In genomic region chr3:171269557-171269956, GRCh38 we compare ENCODE assay signal across 14 cellular contexts.
DNase-seq lines count a peak whose midpoint lies in the region; ATAC-seq and TF ChIP-seq lines count a peak whose summit lies in the region.
"Had no signal": no experiment of that assay in that cellular context is flagged by ENCODE, and none has a peak within 500 bp of the region (broad histone marks: within the 10 kb centered on the region; RNA-seq: fewer than 3 reads in every experiment).

No MANE protein-coding gene starts in this region.

- no peak for DNase-seq in activated naive CD4-positive, alpha-beta T cell treated with anti-CD3 and anti-CD28 coated beads for 36 hours
- DNase-seq in activated naive CD4-positive, alpha-beta T cell treated with anti-CD3 and anti-CD28 coated beads, Interleukin-2, amount 50 U/mL, for 16 hours = no peak
- DNase-seq in activated CD8-positive, alpha-beta T cell treated with anti-CD3 and anti-CD28 coated beads for 36 hours = no peak
- DNase-seq in thoracic aorta (ENCODE audit: low spot score) = no peak
- DNase-seq in medulla oblongata (ENCODE audit: extremely low spot score) = no peak
- no peak for DNase-seq in left ventricle myocardium inferior
- no peak for DNase-seq in ACHN
- DNase-seq: activated CD4-positive, alpha-beta T cell treated with anti-CD3 and anti-CD28 coated beads for 48 hours; central memory CD4-positive, alpha-beta T cell; left cardiac atrium; NCI-H2171 treated with DMSO at 0.1 percent for 48 hours had no signal

- H3K4me1 ChIP-seq in thoracic aorta (ENCODE audit: control insufficient read depth in 1 of 2, low read depth in 2 of 2) (peaks cover 24 to 55% of the 10 kb centered on the region in 2 donors), left ventricle myocardium inferior (peaks cover 53% of the 10 kb centered on the region)
- H3K4me1 ChIP-seq: prostate gland, SJSA1 had no signal

- peak overlapping the region; percentile 50 for H3K27ac Mint-ChIP-seq in activated naive CD4-positive, alpha-beta T cell treated with anti-CD3 and anti-CD28 coated beads for 36 hours
- H3K27ac Mint-ChIP-seq in activated CD8-positive, alpha-beta T cell treated with anti-CD3 and anti-CD28 coated beads for 36 hours = peak overlapping the region; percentile 55

- H3K27me3 ChIP-seq in thoracic aorta (replicated peaks; ENCODE audit: insufficient read depth) (no peaks in the 10 kb centered on the region), left ventricle myocardium inferior (ENCODE audit: low read depth) (no peaks in the 10 kb centered on the region)
- H3K27me3 ChIP-seq: SJSA1 had no signal

- peaks cover 84% of the 10 kb centered on the region for H3K4me1 Mint-ChIP-seq in activated naive CD4-positive, alpha-beta T cell treated with anti-CD3 and anti-CD28 coated beads for 36 hours (ENCODE audit: low read depth)
- peaks cover 83% of the 10 kb centered on the region for H3K4me1 Mint-ChIP-seq in activated CD8-positive, alpha-beta T cell treated with anti-CD3 and anti-CD28 coated beads for 36 hours (ENCODE audit: low read depth)

- H3K36me3 Mint-ChIP-seq in activated naive CD4-positive, alpha-beta T cell treated with anti-CD3 and anti-CD28 coated beads for 36 hours (ENCODE audit: low read depth) = no peaks in the 10 kb centered on the region
- H3K36me3 Mint-ChIP-seq in activated CD8-positive, alpha-beta T cell treated with anti-CD3 and anti-CD28 coated beads for 36 hours (ENCODE audit: low read depth) = peaks cover 12% of the 10 kb centered on the region

- ATAC-seq in HG02938 (IDR thresholded peaks at IDR 0.05; ENCODE audit: unreplicated experiment) (peak; percentile 42), thoracic aorta (ENCODE audit: insufficient number of reproducible peaks, low FRiP score, low read depth) (no peak)
- ATAC-seq in activated CD8-positive, alpha-beta T cell treated with anti-CD3 and anti-CD28 coated beads for 36 hours = peak; percentile 60
- ATAC-seq: left cardiac atrium had no signal

- H3K27ac ChIP-seq in thoracic aorta (no peak overlapping the region), left ventricle myocardium inferior (replicated peaks) (no peak overlapping the region)
- H3K27ac ChIP-seq: prostate gland, SJSA1 had no signal

- POLR2A ChIA-PET in activated CD8-positive, alpha-beta T cell treated with anti-CD3 and anti-CD28 coated beads for 36 hours (lab: Charles Lee) = interaction anchor here (1.0 to 1.2 kb wide), 4 partner anchors 10 to 25 kb away, joined by 3 to 4 read pairs (median 3); no protein-coding TSS in a partner anchor

- H3K9me3 Mint-ChIP-seq in activated naive CD4-positive, alpha-beta T cell treated with anti-CD3 and anti-CD28 coated beads for 36 hours = no peaks in the 10 kb centered on the region
- H3K9me3 Mint-ChIP-seq in activated CD8-positive, alpha-beta T cell treated with anti-CD3 and anti-CD28 coated beads for 36 hours = peaks cover 3% of the 10 kb centered on the region

- CTCF ChIA-PET in activated naive CD4-positive, alpha-beta T cell treated with anti-CD3 and anti-CD28 coated beads for 36 hours (lab: Charles Lee) = interaction anchor here (0.6 to 3.5 kb wide), 5 partner anchors 10 to 66 kb away, joined by 3 to 28 read pairs (median 3); no protein-coding TSS in a partner anchor
- CTCF ChIA-PET in activated CD8-positive, alpha-beta T cell treated with anti-CD3 and anti-CD28 coated beads for 36 hours (lab: Charles Lee) = interaction anchor here (1.9 kb wide), 1 partner anchor 11 kb away, joined by 7 read pairs; no protein-coding TSS in a partner anchor

- intact Hi-C loops in activated naive CD4-positive, alpha-beta T cell treated with anti-CD3 and anti-CD28 coated beads for 36 hours (cut with micrococcal nuclease) = loop anchor here (10.0 kb wide), 1 partner anchor 1505 kb away; the partner anchor contains the start of genes ACTRT3 and TERC
- intact Hi-C loops in activated CD8-positive, alpha-beta T cell treated with anti-CD3 and anti-CD28 coated beads for 36 hours (cut with micrococcal nuclease) = no loop called here
- intact Hi-C loops in left ventricle myocardium inferior (cut with micrococcal nuclease) = no loop called here

- no peak for TF ChIP-seq CTCF in activated CD8-positive, alpha-beta T cell treated with anti-CD3 and anti-CD28 coated beads for 36 hours (IDR thresholded peaks at IDR 0.05)
- TF ChIP-seq CTCF in thoracic aorta (IDR thresholded peaks at IDR 0.05) (no peak), left ventricle myocardium inferior (IDR thresholded peaks at IDR 0.05; ENCODE audit: borderline replicate concordance) (no peak)

- H3K9me3 ChIP-seq in thoracic aorta (no peaks in the 10 kb centered on the region), left ventricle myocardium inferior (replicated peaks) (peaks cover 9% of the 10 kb centered on the region)
- H3K9me3 ChIP-seq: prostate gland, SJSA1 had no signal

- no peaks in the 10 kb centered on the region for H3K36me3 ChIP-seq in thoracic aorta
- H3K36me3 ChIP-seq in left ventricle myocardium inferior = no peaks in the 10 kb centered on the region
- H3K36me3 ChIP-seq: prostate gland, SJSA1 had no signal

- H3K4me3 ChIP-seq in thoracic aorta (peak overlapping the region; percentile 44), left ventricle myocardium inferior (no peak overlapping the region)
- H3K4me3 ChIP-seq: prostate gland, SJSA1 had no signal

- peak overlapping the region; percentile 25 for H3K4me3 Mint-ChIP-seq in activated naive CD4-positive, alpha-beta T cell treated with anti-CD3 and anti-CD28 coated beads for 36 hours
- H3K4me3 Mint-ChIP-seq in activated CD8-positive, alpha-beta T cell treated with anti-CD3 and anti-CD28 coated beads for 36 hours = peak overlapping the region; percentile 34

- in situ Hi-C loops in ACHN (cut with HindIII; ENCODE audit: low pct_ligation_motif_present, low pct_unique_long_range_greater_than_20kb, low sequenced_read_pairs) = no loop called here

- H3K27me3 Mint-ChIP-seq in activated naive CD4-positive, alpha-beta T cell treated with anti-CD3 and anti-CD28 coated beads for 36 hours (ENCODE audit: low read depth) = no peaks in the 10 kb centered on the region
- H3K27me3 Mint-ChIP-seq in activated CD8-positive, alpha-beta T cell treated with anti-CD3 and anti-CD28 coated beads for 36 hours = no peaks in the 10 kb centered on the region
